ENCODE assay signal across 17 cellular contexts in the genomic region with DNA sequence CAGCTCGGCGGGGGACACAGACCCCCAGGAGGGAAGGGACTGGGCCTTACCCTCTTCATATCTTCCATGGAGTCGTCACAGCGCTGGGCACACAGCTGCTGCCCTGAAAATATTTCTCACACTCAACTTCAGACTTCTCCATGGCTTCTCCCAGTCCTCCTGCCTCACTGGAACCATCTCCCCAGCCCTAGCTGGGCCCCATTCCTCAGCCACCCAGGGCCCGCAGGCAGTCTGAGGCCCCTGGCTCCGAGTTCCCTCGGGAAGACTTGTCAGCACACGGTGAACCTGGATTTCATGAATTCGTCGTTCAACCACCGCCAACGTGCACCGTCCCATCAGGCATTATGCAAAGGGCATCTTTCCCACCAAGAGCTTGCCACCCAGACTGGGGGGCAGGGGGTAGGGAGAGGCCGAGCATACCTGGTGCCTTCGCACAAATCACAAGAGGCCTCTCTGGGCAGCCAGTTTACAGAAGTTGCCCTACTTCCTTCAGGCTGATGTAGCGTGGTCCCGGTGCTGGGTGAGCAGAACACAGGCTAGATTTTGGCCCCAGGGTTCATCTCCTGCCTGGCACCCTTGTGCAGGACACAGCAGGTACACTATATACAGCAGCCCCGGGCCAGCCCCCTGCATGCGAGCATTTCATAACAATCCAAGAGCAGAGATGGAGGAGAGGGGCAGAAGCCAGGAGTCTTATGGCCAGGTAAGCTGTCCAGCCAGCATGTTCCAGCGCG. TPM values are rescaled to one million over a fixed set of nuclear protein-coding genes. Genes with fewer than 3 reads are reported as not detected.
DNase-seq lines count a peak whose midpoint lies in the region; ATAC-seq and TF ChIP-seq lines count a peak whose summit lies in the region.
"Had no signal": no experiment of that assay in that cellular context is flagged by ENCODE, and none has a peak within 500 bp of the region (broad histone marks: within the 10 kb centered on the region; RNA-seq: fewer than 3 reads in every experiment).

No MANE protein-coding gene starts in this region.

- peaks cover 79% of the 10 kb centered on the region for H3K4me1 Mint-ChIP-seq in mesothelial cell of epicardium

- H3K9me3 Mint-ChIP-seq in mesothelial cell of epicardium: no peaks in the 10 kb centered on the region
- H3K9me3 Mint-ChIP-seq: effector memory CD8-positive, alpha-beta T cell; stimulated activated naive B cell treated with anti-CD40 and anti-IgM and Interleukin-4, amounts not matched to agents 10 μg/mL and 1 μg/mL and 100 μg/mL, for 72 hours had no signal

- peak overlapping the region; percentile 41; the same call in 1 of the 2 replicates for H3K27ac ChIP-seq in GM23248
- peak overlapping the region; percentile 93 to 94 for H3K27ac ChIP-seq in breast epithelium
- H3K27ac ChIP-seq in subcutaneous abdominal adipose tissue (ENCODE audit: low read depth, low read length): peak overlapping the region; percentile 75

- no peak for ATAC-seq in HG02642 (IDR thresholded peaks at IDR 0.05; ENCODE audit: poor library complexity, unreplicated experiment)
- ATAC-seq: effector memory CD8-positive, alpha-beta T cell; left colon; stimulated activated naive B cell treated with anti-CD40 and anti-IgM and Interleukin-4, amounts not matched to agents 10 μg/mL and 1 μg/mL and 100 μg/mL, for 72 hours had no signal

- peaks cover 64% of the 10 kb centered on the region for H3K4me1 ChIP-seq in GM23248 (ENCODE audit: insufficient read depth)
- peaks cover 9 to 28% of the 10 kb centered on the region in 2 donors for H3K4me1 ChIP-seq in breast epithelium
- H3K4me1 ChIP-seq in subcutaneous abdominal adipose tissue (ENCODE audit: control insufficient read depth in 5 of 5, insufficient read depth in 5 of 5, low read length in 5 of 5): peaks cover 16 to 81% (median 72%) of the 10 kb centered on the region in 5 donors

- H3K27me3 ChIP-seq in GM23248 (replicated peaks; ENCODE audit: insufficient read depth) (no peaks in the 10 kb centered on the region), breast epithelium (no peaks in the 10 kb centered on the region), subcutaneous abdominal adipose tissue (ENCODE audit: control insufficient read depth in 5 of 5, insufficient read depth in 4 of 5, low read length in 5 of 5) (no peaks in the 10 kb centered on the region)
- H3K27me3 ChIP-seq: MG63 had no signal

- H3K4me3 Mint-ChIP-seq in mesothelial cell of epicardium: no peak overlapping the region
- H3K4me3 Mint-ChIP-seq: effector memory CD8-positive, alpha-beta T cell; stimulated activated naive B cell treated with anti-CD40 and anti-IgM and Interleukin-4, amounts not matched to agents 10 μg/mL and 1 μg/mL and 100 μg/mL, for 72 hours had no signal

- H3K36me3 Mint-ChIP-seq in mesothelial cell of epicardium: no peaks in the 10 kb centered on the region
- H3K36me3 Mint-ChIP-seq: stimulated activated naive B cell treated with anti-CD40 and anti-IgM and Interleukin-4, amounts not matched to agents 10 μg/mL and 1 μg/mL and 100 μg/mL, for 72 hours had no signal

- in situ Hi-C loops in GM23248 (cut with MboI): no loop called here

- H2AFZ ChIP-seq in GM23248: no peak overlapping the region

- H3K9me2 ChIP-seq in GM23248 (ENCODE audit: insufficient read depth): no peaks in the 10 kb centered on the region

- no peak overlapping the region for H3K4me2 ChIP-seq in GM23248 (ENCODE audit: unreplicated experiment)

- H3K27me3 Mint-ChIP-seq in mesothelial cell of epicardium (ENCODE audit: low read depth): no peaks in the 10 kb centered on the region

- H3K9me3 ChIP-seq in GM23248 (ENCODE audit: low read depth): no peaks in the 10 kb centered on the region
- H3K9me3 ChIP-seq in breast epithelium: no peaks in the 10 kb centered on the region
- H3K9me3 ChIP-seq in subcutaneous abdominal adipose tissue (ENCODE audit: control insufficient read depth in 5 of 5, low read length in 5 of 5): no peaks in the 10 kb centered on the region
- H3K9me3 ChIP-seq: MG63 had no signal

- H3K9ac ChIP-seq in GM23248 (no peak overlapping the region), subcutaneous abdominal adipose tissue (ENCODE audit: low read length in 5 of 5) (peak overlapping the region in 1 of 5 donors; percentile 36)

- H3K27ac Mint-ChIP-seq in mesothelial cell of epicardium: peak overlapping the region; percentile 64
- H3K27ac Mint-ChIP-seq: effector memory CD8-positive, alpha-beta T cell; progenitor cell of endocrine pancreas; stimulated activated naive B cell treated with anti-CD40 and anti-IgM and Interleukin-4, amounts not matched to agents 10 μg/mL and 1 μg/mL and 100 μg/mL, for 72 hours had no signal

- no peak for TF ChIP-seq POLR2A in breast epithelium (IDR thresholded peaks at IDR 0.05)

- intact Hi-C loops in breast epithelium (cut with DNase I; ENCODE audit: low total_unique reads): no loop called here

- H4K20me1 ChIP-seq in GM23248 (ENCODE audit: insufficient read depth): no peaks in the 10 kb centered on the region

- DNase-seq in GM23248: no peak
- no peak for DNase-seq in breast epithelium (ENCODE audit: low spot score in 2 of 2)
- DNase-seq in mesothelial cell of epicardium (ENCODE audit: low spot score in 2 of 2, unreplicated experiment in 2 of 2): no peak
- DNase-seq in NCI-H1930 (lab: John Stamatoyannopoulos, UW): no peak
- no peak for DNase-seq in NCI-H2081 (lab: John Stamatoyannopoulos, UW)
- no peak for DNase-seq in dermis blood vessel endothelial cell
- DNase-seq: DMS79 treated with DMSO at 0.1 percent for 48 hours; effector memory CD8-positive, alpha-beta T cell; left colon; MG63; NCI-H2029; NCI-H524 treated with DMSO at 0.1 percent for 48 hours; stimulated activated naive B cell treated with anti-CD40 and anti-IgM and Interleukin-4, amounts not matched to agents 10 μg/mL and 1 μg/mL and 100 μg/mL, for 72 hours; T1000 had no signal

- H3F3A ChIP-seq in GM23248 (ENCODE audit: insufficient read depth): peaks cover 52% of the 10 kb centered on the region

- H3K79me2 ChIP-seq in GM23248 (ENCODE audit: insufficient read depth): peaks cover 69% of the 10 kb centered on the region

- TF ChIP-seq CTCF in breast epithelium (IDR thresholded peaks at IDR 0.05) (no peak), mesothelial cell of epicardium (IDR thresholded peaks at IDR 0.05; ENCODE audit: unreplicated experiment) (no peak)

- no peaks in the 10 kb centered on the region for H3K36me3 ChIP-seq in GM23248 (ENCODE audit: low read depth)
- no peaks in the 10 kb centered on the region for H3K36me3 ChIP-seq in breast epithelium
- peaks cover 0 to 4% (median 0%) of the 10 kb centered on the region in 5 donors for H3K36me3 ChIP-seq in subcutaneous abdominal adipose tissue (ENCODE audit: control insufficient read depth in 5 of 5, insufficient read depth in 5 of 5, low read length in 5 of 5)
- H3K36me3 ChIP-seq: MG63 had no signal

- no peak overlapping the region for H3K4me3 ChIP-seq in GM23248
- peak overlapping the region in 2 of 3 donors; percentile 4 to 15 for H3K4me3 ChIP-seq in breast epithelium
- H3K4me3 ChIP-seq in subcutaneous abdominal adipose tissue (ENCODE audit: low read depth in 1 of 5, low read length in 5 of 5): no peak overlapping the region
- H3K4me3 ChIP-seq: MG63 had no signal

- 96% methylated on average over 21 of the region's 21 CpGs for WGBS in GM23248 (ENCODE audit: low coverage in 1 of 2, low lambda C conversion rate in 2 of 2, missing lambda C conversion rate in 2 of 2), 2 experiments

RNA-seq across cellular contexts. Expression of a gene that starts 44.2 kb away (rescaled TPM):
- total RNA-seq in GM23248 (2014; rRNA removed; shearing (Covaris generic)): 441 and 456 TPM in 2 replicates
- polyA plus RNA-seq in GM23248 (2016; fragmentation: Nextera tagmentation; extraction: Ambion mirVana): 73.5 and 73.7 TPM in 2 replicates
- total RNA-seq in breast epithelium (10 to 100 TPM; 34.7 to 91.1 (median 79.0) TPM), mesothelial cell of epicardium (2.9 to 3.4 TPM (median 3.4 TPM) in 3 replicates), dermis blood vessel endothelial cell (89.2 and 90.5 TPM in 2 replicates)

Comparison
In these comparisons a context has a peak if more than half of its experiments do, and no peak if none do; other contexts are left out.
1. H3K27ac ChIP-seq: peak in every context shown above with its lines; median percentile 94 in breast epithelium; 75 in subcutaneous abdominal adipose tissue; 41 in GM23248.
2. H3K4me3 ChIP-seq: peak in breast epithelium (2 of 3); none in GM23248 (single experiment) and subcutaneous abdominal adipose tissue (0 of 5).